ENCODE assay signal across 20 cellular contexts in genomic region chr10:71572962-71573361, GRCh38.
DNase-seq lines count a peak whose midpoint lies in the region.
"Had no signal": no experiment of that assay in that cellular context is flagged by ENCODE, and none has a peak within 500 bp of the region (broad histone marks: within the 10 kb centered on the region; RNA-seq: fewer than 3 reads in every experiment).

No MANE protein-coding gene starts in this region.

- no peak overlapping the region for H4K91ac ChIP-seq in trophoblast cell (ENCODE audit: low read depth, low read length)

- H3K9ac ChIP-seq in BLaER1 (no peak overlapping the region), mesendoderm (ENCODE audit: low read length) (no peak overlapping the region), trophoblast cell (ENCODE audit: low read length) (no peak overlapping the region)

- H3K18ac ChIP-seq in mesendoderm (ENCODE audit: low read length) (no peak overlapping the region), trophoblast cell (ENCODE audit: low read length) (no peak overlapping the region)

- no peak overlapping the region for H3K14ac ChIP-seq in trophoblast cell (ENCODE audit: low read length)

- H3K36me3 ChIP-seq in BLaER1 (no peaks in the 10 kb centered on the region), mesendoderm (ENCODE audit: control insufficient read depth, insufficient read depth, low read length) (no peaks in the 10 kb centered on the region), trophoblast cell (ENCODE audit: control insufficient read depth in 1 of 2, insufficient read depth in 2 of 2, low read length in 2 of 2) (no peaks in the 10 kb centered on the region)
- H3K36me3 ChIP-seq: BLaER1 treated with 17β-estradiol and CSF1 and Interleukin-3, amounts not matched to agents 10 nM and 100 nM had no signal

- no peak overlapping the region for H2BK5ac ChIP-seq in mesendoderm (ENCODE audit: low read length)
- H2BK5ac ChIP-seq in trophoblast cell (ENCODE audit: low read depth, low read length, poor library complexity) = no peak overlapping the region

- H3K4me1 ChIP-seq in BLaER1 = peaks cover 68% of the 10 kb centered on the region
- peaks cover 2% of the 10 kb centered on the region for H3K4me1 ChIP-seq in mesendoderm (ENCODE audit: control insufficient read depth, low read depth, low read length)
- no peaks in the 10 kb centered on the region for H3K4me1 ChIP-seq in trophoblast cell (ENCODE audit: control insufficient read depth in 1 of 2, insufficient read depth in 2 of 2, low read length in 2 of 2)

- no peak overlapping the region for H4K5ac ChIP-seq in mesendoderm (ENCODE audit: low read length)

- no CpG with 5 or more reads among the region's 8 CpGs for WGBS in mesendoderm (ENCODE audit: extremely low coverage, insufficient coverage, low lambda C conversion rate)
- WGBS in trophoblast cell (ENCODE audit: extremely low coverage, insufficient coverage, insufficient read length) = no CpG with 5 or more reads among the region's 8 CpGs

- H3K79me1 ChIP-seq in mesendoderm (ENCODE audit: low read length) = no peaks in the 10 kb centered on the region
- no peaks in the 10 kb centered on the region for H3K79me1 ChIP-seq in trophoblast cell (ENCODE audit: low read length)

- no peak overlapping the region for H2BK12ac ChIP-seq in trophoblast cell (ENCODE audit: low read length)

- H2AFZ ChIP-seq in trophoblast cell (ENCODE audit: insufficient read depth, low read length, poor library complexity) = no peak overlapping the region
- H2AFZ ChIP-seq: GM23338 had no signal

- no peaks in the 10 kb centered on the region for H4K20me1 ChIP-seq in BLaER1
- H4K20me1 ChIP-seq: BLaER1 treated with 17β-estradiol and CSF1 and Interleukin-3, amounts not matched to agents 10 nM and 100 nM had no signal

- H3K56ac ChIP-seq in mesendoderm (ENCODE audit: low read length) = no peak overlapping the region

- no peak overlapping the region for H4K8ac ChIP-seq in mesendoderm (ENCODE audit: low read depth, low read length)
- H4K8ac ChIP-seq in trophoblast cell (ENCODE audit: low read depth, low read length) = no peak overlapping the region

- no peak overlapping the region for H4K12ac ChIP-seq in trophoblast cell (ENCODE audit: low read depth, low read length)

- no peak overlapping the region for H3K27ac ChIP-seq in BLaER1
- no peak overlapping the region for H3K27ac ChIP-seq in mesendoderm (ENCODE audit: low read depth, low read length)
- H3K27ac ChIP-seq in trophoblast cell (ENCODE audit: low read depth, low read length) = no peak overlapping the region
- H3K27ac ChIP-seq: 22Rv1; BLaER1 treated with 17β-estradiol and CSF1 and Interleukin-3, amounts not matched to agents 10 nM and 100 nM had no signal

- H3K4ac ChIP-seq in mesendoderm (ENCODE audit: low read depth, low read length) = no peak overlapping the region
- H3K4ac ChIP-seq in trophoblast cell (ENCODE audit: low read depth, low read length) = no peak overlapping the region

- peak overlapping the region; percentile 49 for H3K4me2 ChIP-seq in BLaER1
- H3K4me2 ChIP-seq in mesendoderm (ENCODE audit: low read length) = no peak overlapping the region
- H3K4me2 ChIP-seq in trophoblast cell (ENCODE audit: low read length) = no peak overlapping the region
- H3K4me2 ChIP-seq: GM23338 had no signal

- H3K23ac ChIP-seq in mesendoderm (ENCODE audit: low read length) (peak overlapping the region; percentile 69), trophoblast cell (ENCODE audit: low read length) (no peak overlapping the region)

- no peak overlapping the region for H3K4me3 ChIP-seq in BLaER1
- H3K4me3 ChIP-seq in mesendoderm (ENCODE audit: low read length) = no peak overlapping the region
- H3K4me3 ChIP-seq in trophoblast cell (ENCODE audit: low read depth, low read length) = no peak overlapping the region
- H3K4me3 ChIP-seq: BLaER1 treated with 17β-estradiol and CSF1 and Interleukin-3, amounts not matched to agents 10 nM and 100 nM; GM12878; GM23338 had no signal

- peak; percentile 2 for DNase-seq in NCI-H2227 treated with DMSO at 0.1 percent for 48 hours (lab: John Stamatoyannopoulos, UW)
- no peak for DNase-seq in NCI-H2227 (lab: John Stamatoyannopoulos, UW; ENCODE audit: unreplicated experiment)
- DNase-seq in NCI-H146 treated with DMSO at 0.1 percent for 48 hours (lab: John Stamatoyannopoulos, UW; ENCODE audit: unreplicated experiment) = peak; percentile 13
- DNase-seq in mesendoderm = no peak
- no peak for DNase-seq in dermis blood vessel endothelial cell
- no peak for DNase-seq in MV-4-11 (lab: John Stamatoyannopoulos, UW)
- no peak for DNase-seq in trophoblast cell
- DNase-seq: CD4-positive, alpha-beta T cell; CD8-positive, alpha-beta memory T cell; DMS 273 treated with DMSO at 0.1 percent for 48 hours; DMS79; EL; GDM1; H9; HFFc6 had no signal

- H2AK5ac ChIP-seq in mesendoderm (ENCODE audit: low read length) (no peak overlapping the region), trophoblast cell (ENCODE audit: low read length) (no peak overlapping the region)

- H3K79me2 ChIP-seq in mesendoderm (ENCODE audit: control insufficient read depth, insufficient read depth, low read length) = no peaks in the 10 kb centered on the region
- no peaks in the 10 kb centered on the region for H3K79me2 ChIP-seq in trophoblast cell (ENCODE audit: control insufficient read depth, insufficient read depth, low read length, poor library complexity)

- H3K27me3 ChIP-seq in BLaER1 (no peaks in the 10 kb centered on the region), mesendoderm (ENCODE audit: insufficient read depth, low read length, poor library complexity) (no peaks in the 10 kb centered on the region), trophoblast cell (ENCODE audit: insufficient read depth, low read length) (no peaks in the 10 kb centered on the region)

- H2BK15ac ChIP-seq in mesendoderm (replicated peaks; ENCODE audit: low read depth) = no peak overlapping the region

- H3K9me3 ChIP-seq in BLaER1 (no peaks in the 10 kb centered on the region), trophoblast cell (ENCODE audit: insufficient read depth, low read depth, low read length) (no peaks in the 10 kb centered on the region)
- H3K9me3 ChIP-seq: BLaER1 treated with 17β-estradiol and CSF1 and Interleukin-3, amounts not matched to agents 10 nM and 100 nM had no signal

- H2BK120ac ChIP-seq in mesendoderm (ENCODE audit: low read depth, low read length) = no peak overlapping the region
- H2BK120ac ChIP-seq in trophoblast cell (ENCODE audit: insufficient read depth, low read length, poor library complexity) = no peak overlapping the region

Comparison
In these comparisons a context has a peak if more than half of its experiments do, and no peak if none do; other contexts are left out.
1. DNase-seq: peak in NCI-H2227 treated with DMSO at 0.1 percent for 48 hours (single experiment) and NCI-H146 treated with DMSO at 0.1 percent for 48 hours (single experiment); none in NCI-H2227 (single experiment), mesendoderm (single experiment), dermis blood vessel endothelial cell (single experiment), MV-4-11 (single experiment) and trophoblast cell (0 of 2).